Comparison of ENCODE assay signal across 1 cellular context in the genomic region with DNA sequence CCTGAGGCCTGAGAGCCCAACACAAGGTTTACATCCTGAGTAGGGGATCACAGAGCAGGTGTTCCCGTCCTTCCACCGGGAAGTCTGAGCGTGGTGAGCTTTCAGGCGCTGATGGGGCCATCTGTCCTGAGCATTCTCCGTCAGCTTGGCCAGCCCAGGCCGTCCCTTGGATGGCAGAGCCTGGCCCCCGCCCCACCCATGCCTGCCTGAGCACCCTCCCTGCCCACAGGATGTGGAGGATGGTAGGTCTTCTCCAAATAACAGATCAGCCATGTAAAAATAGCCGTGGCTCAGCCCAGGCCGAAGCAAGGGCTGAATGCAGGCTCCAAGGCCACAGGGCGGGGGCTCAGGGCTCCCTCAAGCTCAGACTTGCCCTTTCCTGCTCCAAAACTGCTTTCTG.
TF ChIP-seq lines count a peak whose summit lies in the region.

No MANE protein-coding gene starts in this region.

TF ChIP-seq in GM12878, 131 proteins besides CTCF, POLR2A, EP300 and RAD21:
- TF ChIP-seq, protein P1, sequence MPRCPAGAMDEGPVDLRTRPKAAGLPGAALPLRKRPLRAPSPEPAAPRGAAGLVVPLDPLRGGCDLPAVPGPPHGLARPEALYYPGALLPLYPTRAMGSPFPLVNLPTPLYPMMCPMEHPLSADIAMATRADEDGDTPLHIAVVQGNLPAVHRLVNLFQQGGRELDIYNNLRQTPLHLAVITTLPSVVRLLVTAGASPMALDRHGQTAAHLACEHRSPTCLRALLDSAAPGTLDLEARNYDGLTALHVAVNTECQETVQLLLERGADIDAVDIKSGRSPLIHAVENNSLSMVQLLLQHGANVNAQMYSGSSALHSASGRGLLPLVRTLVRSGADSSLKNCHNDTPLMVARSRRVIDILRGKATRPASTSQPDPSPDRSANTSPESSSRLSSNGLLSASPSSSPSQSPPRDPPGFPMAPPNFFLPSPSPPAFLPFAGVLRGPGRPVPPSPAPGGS (IDR thresholded peaks at IDR 0.05; ENCODE audit: borderline replicate concordance, insufficient read depth, low read depth, low read length, poor library complexity, severe bottlenecking): no peak
